In the genomic region with DNA sequence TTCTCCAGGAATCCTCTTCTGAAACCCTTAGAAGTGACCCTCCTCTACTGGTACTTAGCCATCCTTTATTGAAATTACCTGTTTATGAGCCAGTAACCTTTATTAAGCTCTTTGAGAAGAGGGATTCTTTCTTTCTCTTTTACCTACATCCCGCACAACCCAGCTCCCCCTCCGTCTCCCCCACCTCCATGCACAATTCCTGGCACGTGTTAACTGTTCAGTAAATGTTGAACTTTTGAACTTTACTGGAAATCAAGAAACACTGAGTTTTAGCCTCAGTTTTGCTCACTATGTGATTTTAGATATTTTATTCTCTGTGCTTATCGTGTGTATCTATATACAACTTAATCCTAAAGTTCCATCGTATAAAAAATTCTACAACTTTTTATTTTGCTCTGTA, we compare ENCODE assay signal across 7 cellular contexts. TPM values are rescaled to one million over a fixed set of nuclear protein-coding genes. Genes with fewer than 3 reads are reported as not detected.
DNase-seq lines count a peak whose midpoint lies in the region; ATAC-seq and TF ChIP-seq lines count a peak whose summit lies in the region.

No MANE protein-coding gene starts in this region.

- H3K27ac ChIP-seq in HCT116 (ENCODE audit: low read depth, low read length) (no peak overlapping the region), SK-N-MC (no peak overlapping the region), smooth muscle cell (ENCODE audit: low read depth) (peak overlapping the region; percentile 92)

- POLR2A ChIA-PET in HCT116 (lab: Charles Lee) = no interaction called here

- RAD21 ChIA-PET in HCT116 (lab: Charles Lee; ENCODE audit: low non-redundant PET in 1 of 2, low total read pairs in 2 of 2, uncharacterized antibody in 2 of 2, unreplicated experiment in 2 of 2) = no interaction called here

- WGBS in smooth muscle cell (ENCODE audit: low lambda C conversion rate) = 59% methylated on average over 5 of the region's 5 CpGs

- H3K4me1 ChIP-seq in HCT116 (ENCODE audit: control insufficient read depth in 1 of 2, insufficient read depth in 2 of 2, low read length in 2 of 2) (peaks cover 0 to 30% of the 10 kb centered on the region in 2 experiments; a peak in 3 of 4 replicates), smooth muscle cell (ENCODE audit: low read depth) (peaks cover 14% of the 10 kb centered on the region)

- H3K36me3 ChIP-seq in HCT116 (ENCODE audit: control insufficient read depth in 1 of 2, insufficient read depth in 2 of 2, low read length in 2 of 2) (0 out of 4 replicates have a peak, but pooled peaks cover 0 to 3% of the 10 kb centered on the region in 2 experiments), SK-N-MC (ENCODE audit: insufficient read depth, low read length) (peaks cover 16% of the 10 kb centered on the region), smooth muscle cell (ENCODE audit: low read depth) (no peaks in the 10 kb centered on the region)

- peak overlapping the region; percentile 84; the same call in 1 of the 2 replicates for H3K9ac ChIP-seq in HCT116 (ENCODE audit: low read length)
- H3K9ac ChIP-seq in SK-N-MC (ENCODE audit: insufficient read length) = peak overlapping the region; percentile 50
- H3K9ac ChIP-seq in smooth muscle cell (ENCODE audit: low read depth) = no peak overlapping the region

- H3K9me2 ChIP-seq in HCT116 (ENCODE audit: insufficient read depth) = no peaks in the 10 kb centered on the region

- no peaks in the 10 kb centered on the region for H3K27me3 ChIP-seq in HCT116 (ENCODE audit: insufficient read depth, low read length)
- H3K27me3 ChIP-seq in smooth muscle cell (ENCODE audit: low read depth) = no peaks in the 10 kb centered on the region

- no TSS peak for BruUV-seq in HCT116 (replicated peaks; lab: Mats Ljungman, UMichigan)

- H3K4me3 ChIP-seq in HCT116 (replicated peaks in 1 of 2; ENCODE audit: low read depth in 1 of 2, low read length in 2 of 2) (peak overlapping the region in 1 of 2 experiments; percentile 71; a peak in 1 of 4 replicates), SK-N-MC (peak overlapping the region; percentile 97), foreskin fibroblast (ENCODE audit: low read depth in 1 of 2, low read length in 2 of 2) (peak overlapping the region; percentile 63 to 98), smooth muscle cell (peak overlapping the region; percentile 73)

- CTCF ChIA-PET in HCT116 (lab: Charles Lee) = no interaction called here

- H3K9me3 ChIP-seq in HCT116 (ENCODE audit: control insufficient read depth in 1 of 2, insufficient read depth in 1 of 2, low read depth in 1 of 2, low read length in 2 of 2) (no peaks in the 10 kb centered on the region), SK-N-MC (ENCODE audit: low read depth, low read length) (no peaks in the 10 kb centered on the region), smooth muscle cell (replicated peaks; ENCODE audit: low read depth) (no peaks in the 10 kb centered on the region)

- TF ChIP-seq POLR2A in HCT116 (IDR thresholded peaks at IDR 0.05; ENCODE audit: borderline replicate concordance, extremely low read depth, insufficient read depth, insufficient read length) = no peak

- no peak for ATAC-seq in HCT116

- TF ChIP-seq CTCF in HCT116 (IDR thresholded peaks at IDR 0.05 in 2 of 3, conservative IDR thresholded peaks at IDR 0.05 in 1 of 3; ENCODE audit: borderline replicate concordance in 1 of 3, insufficient read depth in 1 of 3, low read depth in 2 of 3, low read length in 2 of 3) (no peak), foreskin fibroblast (IDR thresholded peaks at IDR 0.05; ENCODE audit: low read depth, low read length) (no peak), smooth muscle cell (IDR thresholded peaks at IDR 0.05; ENCODE audit: borderline replicate concordance, insufficient read depth, poor library complexity, severe bottlenecking) (no peak)

- intact Hi-C loops in HCT116 (cut with micrococcal nuclease) = no loop called here
- intact Hi-C loops in head of caudate nucleus (cut with DNase I) = no loop called here

- no peak for TF ChIP-seq RAD21 in HCT116 (IDR thresholded peaks at IDR 0.05; ENCODE audit: low read depth)

- H2AFZ ChIP-seq in HCT116 (ENCODE audit: low read depth, low read length, poor library complexity, severe bottlenecking) (no peak overlapping the region), smooth muscle cell (ENCODE audit: low read depth) (no peak overlapping the region)

- H3K79me2 ChIP-seq in HCT116 (ENCODE audit: insufficient read depth, low read length) (peaks cover 90% of the 10 kb centered on the region), smooth muscle cell (ENCODE audit: low read depth) (peaks cover 67% of the 10 kb centered on the region)

- DNase-seq in HCT116 (ENCODE audit: low read depth, low spot score) = no peak
- DNase-seq in SK-N-MC (ENCODE audit: low read depth, low spot score) = no peak
- peak in 1 of 2 donors; percentile 18 for DNase-seq in foreskin fibroblast
- DNase-seq in smooth muscle cell (lab: John Stamatoyannopoulos, UW; ENCODE audit: unreplicated experiment) = no peak
- no peak for DNase-seq in head of caudate nucleus
- no peak for DNase-seq in AG20443 (ENCODE audit: low spot score)
- DNase-seq in amygdala (lab: John Stamatoyannopoulos, UW) = no peak

- H4K20me1 ChIP-seq in HCT116 (ENCODE audit: insufficient read depth) (no peaks in the 10 kb centered on the region), smooth muscle cell (ENCODE audit: low read depth) (peaks cover 42% of the 10 kb centered on the region)

- peak overlapping the region; percentile 94 for H3K4me2 ChIP-seq in HCT116 (ENCODE audit: low read length)
- H3K4me2 ChIP-seq in smooth muscle cell = peak overlapping the region; percentile 88

- no peaks in the 10 kb centered on the region for H3F3A ChIP-seq in smooth muscle cell (ENCODE audit: low read depth)

TF ChIP-seq in HCT116, 20 proteins besides CTCF, POLR2A, EP300 and RAD21:
- no peak for TF ChIP-seq SRF (IDR thresholded peaks at IDR 0.05; ENCODE audit: low read depth)
- no peak for TF ChIP-seq YY1 (IDR thresholded peaks at IDR 0.05; ENCODE audit: extremely low read depth, insufficient replicate concordance, low read depth, low read length)
- no peak for TF ChIP-seq ELF1 (IDR thresholded peaks at IDR 0.05; ENCODE audit: borderline replicate concordance, low read depth)
- no peak for TF ChIP-seq CEBPB (IDR thresholded peaks at IDR 0.05; ENCODE audit: low read depth)
- TF ChIP-seq FOSL1 (IDR thresholded peaks at IDR 0.05; ENCODE audit: low read depth) = no peak
- TF ChIP-seq ZFX (IDR thresholded peaks at IDR 0.05) = no peak
- no peak for TF ChIP-seq SIN3A (IDR thresholded peaks at IDR 0.05; ENCODE audit: low read depth)
- TF ChIP-seq TCF7L2 (IDR thresholded peaks at IDR 0.05; ENCODE audit: borderline replicate concordance, extremely low read depth, insufficient read depth, insufficient read length) = no peak
- TF ChIP-seq EZH2 (IDR thresholded peaks at IDR 0.05) = no peak
- TF ChIP-seq POLR2AphosphoS5 (IDR thresholded peaks at IDR 0.05; ENCODE audit: low read depth, low read length) = no peak
- TF ChIP-seq, protein P1, sequence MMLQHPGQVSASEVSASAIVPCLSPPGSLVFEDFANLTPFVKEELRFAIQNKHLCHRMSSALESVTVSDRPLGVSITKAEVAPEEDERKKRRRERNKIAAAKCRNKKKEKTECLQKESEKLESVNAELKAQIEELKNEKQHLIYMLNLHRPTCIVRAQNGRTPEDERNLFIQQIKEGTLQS (IDR thresholded peaks at IDR 0.05) = no peak
- TF ChIP-seq CBX3 (IDR thresholded peaks at IDR 0.05; ENCODE audit: low read depth) = no peak
- no peak for TF ChIP-seq SP1 (IDR thresholded peaks at IDR 0.05; ENCODE audit: low read depth)

RNA-seq across cellular contexts. Expression of a gene that starts 1.8 kb away (rescaled TPM):
- 32.6 TPM for total RNA-seq in HCT116 (2021; ENCODE audit: unreplicated experiment)
- 13.1 and 15.2 TPM in 2 replicates for polyA plus RNA-seq in HCT116 (2012)
- total RNA-seq in smooth muscle cell = 61.7 and 63.1 TPM in 2 replicates
- 26.8 and 28.8 TPM in 2 replicates for polyA plus RNA-seq in smooth muscle cell

RNA-seq across cellular contexts. Expression of a gene that starts 2.1 kb away (rescaled TPM):
- total RNA-seq in HCT116 (2021; ENCODE audit: unreplicated experiment) (18.1 TPM), smooth muscle cell (2.0 and 4.2 TPM in 2 replicates)
- 5.7 and 6.0 TPM in 2 replicates for polyA plus RNA-seq in HCT116 (2012)
- polyA plus RNA-seq in smooth muscle cell = 2.8 TPM in 2 replicates
